21 cellular contexts compared by ENCODE assay signal in the genomic region with DNA sequence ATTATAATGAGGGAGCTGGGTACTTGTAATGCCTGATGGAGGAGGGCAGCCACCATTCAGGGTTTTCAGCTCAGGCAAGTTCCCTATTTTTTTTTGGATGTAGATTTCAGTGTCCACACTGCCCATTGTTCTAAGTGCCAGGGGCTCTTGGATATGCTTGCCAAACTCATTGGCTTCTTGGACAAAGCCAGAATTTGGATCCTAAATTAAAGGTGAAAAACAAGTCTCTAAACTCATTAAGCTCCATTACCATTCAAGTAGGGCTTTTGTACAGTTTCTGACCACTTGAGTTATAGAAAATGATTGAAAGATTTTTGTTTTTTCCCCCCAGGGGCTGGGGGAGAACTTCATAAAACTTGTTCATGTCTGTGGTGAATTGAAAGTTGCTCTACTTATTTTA.
"Had no signal": no experiment of that assay in that cellular context is flagged by ENCODE, and none has a peak within 500 bp of the region (broad histone marks: within the 10 kb centered on the region; RNA-seq: fewer than 3 reads in every experiment).

No MANE protein-coding gene starts in this region.

- H3K27me3 ChIP-seq: gastrocnemius medialis, suprapubic skin had no signal

- H3K36me3 ChIP-seq: gastrocnemius medialis, suprapubic skin had no signal

- H3K9me3 ChIP-seq: gastrocnemius medialis, mucosa of descending colon, suprapubic skin had no signal

- H3K36me3 Mint-ChIP-seq: activated naive CD8-positive, alpha-beta T cell treated with anti-CD3 and anti-CD28 coated beads for 36 hours; naive thymus-derived CD4-positive, alpha-beta T cell; type B pancreatic cell had no signal

- ATAC-seq: activated CD8-positive, alpha-beta T cell treated with anti-CD3 and anti-CD28 coated beads, Interleukin-2, amount 10 ng/mL, durations not matched to agents 7 days and 5 days; activated T-cell treated with anti-CD3 and anti-CD28 coated beads, Interleukin-2, amount 50 U/mL, for 72 hours; gastrocnemius medialis; left lobe of liver; mucosa of descending colon; naive thymus-derived CD4-positive, alpha-beta T cell; stimulated activated naive CD8-positive, alpha-beta T cell treated with anti-CD3 and anti-CD28 coated beads, Interleukin-15, Interleukin-2, amounts not matched to agents 100 U/mL and 50 U/mL, for 24 hours had no signal

- H3K27ac Mint-ChIP-seq: activated CD4-positive, alpha-beta T cell treated with anti-CD3 and anti-CD28 coated beads, Interleukin-2, amount 10 ng/mL, durations not matched to agents 24 days and 14 days; activated CD8-positive, alpha-beta T cell treated with anti-CD3 and anti-CD28 coated beads, Interleukin-2, amount 10 ng/mL, durations not matched to agents 7 days and 5 days; activated naive CD8-positive, alpha-beta T cell treated with anti-CD3 and anti-CD28 coated beads for 36 hours; activated T-cell treated with anti-CD3 and anti-CD28 coated beads, Interleukin-2, amount 50 U/mL, for 72 hours; naive thymus-derived CD4-positive, alpha-beta T cell; progenitor cell of endocrine pancreas; type B pancreatic cell had no signal

- H3K27ac ChIP-seq: epithelial cell of prostate, gastrocnemius medialis, skin epidermis, suprapubic skin had no signal

- H3K4me3 ChIP-seq: gastrocnemius medialis, mucosa of descending colon, skin epidermis, suprapubic skin had no signal

- H3K4me3 Mint-ChIP-seq: activated CD4-positive, alpha-beta T cell treated with anti-CD3 and anti-CD28 coated beads, Interleukin-2, amount 10 ng/mL, durations not matched to agents 24 days and 14 days; activated CD8-positive, alpha-beta T cell treated with anti-CD3 and anti-CD28 coated beads, Interleukin-2, amount 10 ng/mL, durations not matched to agents 7 days and 5 days; activated naive CD8-positive, alpha-beta T cell treated with anti-CD3 and anti-CD28 coated beads for 36 hours; activated T-cell treated with anti-CD3 and anti-CD28 coated beads, Interleukin-2, amount 50 U/mL, for 72 hours; naive thymus-derived CD4-positive, alpha-beta T cell; type B pancreatic cell had no signal

- H3K27me3 Mint-ChIP-seq: progenitor cell of endocrine pancreas, type B pancreatic cell had no signal

- DNase-seq: activated CD4-positive, alpha-beta T cell treated with anti-CD3 and anti-CD28 coated beads, Interleukin-2, amount 10 ng/mL, durations not matched to agents 24 days and 14 days; activated CD4-positive, CD25-positive, alpha-beta regulatory T cell; activated CD8-positive, alpha-beta memory T cell treated with anti-CD3 and anti-CD28 coated beads, Interleukin-2, amount 50 U/mL, for 4 hours; activated CD8-positive, alpha-beta T cell treated with anti-CD3 and anti-CD28 coated beads, Interleukin-2, amount 10 ng/mL, durations not matched to agents 7 days and 5 days; activated gamma-delta T cell treated with Interleukin-2 at 50 U/mL for 16 hours; activated naive CD8-positive, alpha-beta T cell treated with anti-CD3 and anti-CD28 coated beads for 36 hours; activated T-cell treated with anti-CD3 and anti-CD28 coated beads, Interleukin-2, amount 50 U/mL, for 72 hours; gastrocnemius medialis; mucosa of descending colon; naive thymus-derived CD4-positive, alpha-beta T cell; right cardiac atrium; stimulated activated CD4-positive, alpha-beta T cell treated with anti-CD3 and anti-CD28 coated beads, Interleukin-4, amount 100 ng/mL, for 4 hours; stimulated activated CD8-positive, alpha-beta memory T cell treated with anti-CD3 and anti-CD28 coated beads, Interleukin-4, amount 100 ng/mL, for 48 hours; stimulated activated naive CD8-positive, alpha-beta T cell treated with anti-CD3 and anti-CD28 coated beads, Interleukin-15, Interleukin-2, amounts not matched to agents 100 U/mL and 50 U/mL, for 24 hours; T-helper 2 cell had no signal
